Comparison of ENCODE assay signal across 18 cellular contexts in genomic region chr7:126378642-126379041, GRCh38.
DNase-seq lines count a peak whose midpoint lies in the region; ATAC-seq, FAIRE-seq and TF ChIP-seq lines count a peak whose summit lies in the region.
"Had no signal": no experiment of that assay in that cellular context is flagged by ENCODE, and none has a peak within 500 bp of the region (broad histone marks: within the 10 kb centered on the region; RNA-seq: fewer than 3 reads in every experiment).

No MANE protein-coding gene starts in this region.

- no peaks in the 10 kb centered on the region for H3K4me1 ChIP-seq in A549
- H3K4me1 ChIP-seq: neural progenitor cell had no signal

- H3K9me3 Mint-ChIP-seq in activated CD8-positive, alpha-beta T cell treated with anti-CD3 and anti-CD28 coated beads, Interleukin-2, amount 10 ng/mL, durations not matched to agents 7 days and 5 days (ENCODE audit: insufficient read depth): no peaks in the 10 kb centered on the region
- H3K9me3 Mint-ChIP-seq: neural progenitor cell had no signal

- H3K9me3 ChIP-seq in A549: no peaks in the 10 kb centered on the region
- H3K9me3 ChIP-seq: mucosa of descending colon had no signal

- H3K4me3 Mint-ChIP-seq in activated CD8-positive, alpha-beta T cell treated with anti-CD3 and anti-CD28 coated beads, Interleukin-2, amount 10 ng/mL, durations not matched to agents 7 days and 5 days: no peak overlapping the region
- H3K4me3 Mint-ChIP-seq: activated naive CD8-positive, alpha-beta T cell treated with anti-CD3 and anti-CD28 coated beads, Interleukin-2, amount 50 U/mL, for 24 hours; neural progenitor cell had no signal

- FAIRE-seq in A549 (lab: Jason Lieb, UNC): no peak
- FAIRE-seq in GM12891 (lab: Jason Lieb, UNC): no peak

- POLR2A ChIA-PET in A549 (lab: Yijun Ruan, JAX): no interaction called here
- POLR2A ChIA-PET in activated CD8-positive, alpha-beta T cell treated with anti-CD3 and anti-CD28 coated beads, Interleukin-2, amount 10 ng/mL, durations not matched to agents 7 days and 5 days (lab: Charles Lee): no interaction called here

- H3K27ac ChIP-seq in A549: no peak overlapping the region
- H3K27ac ChIP-seq: neural progenitor cell had no signal

- no peak for TF ChIP-seq POLR2A in A549 (IDR thresholded peaks at IDR 0.05; ENCODE audit: low read length)
- TF ChIP-seq POLR2A in GM12891 (IDR thresholded peaks at IDR 0.05; ENCODE audit: low read depth, low read length): no peak

- H3K4me3 ChIP-seq in A549: no peak overlapping the region
- H3K4me3 ChIP-seq: mucosa of descending colon, neural progenitor cell had no signal

- no peaks in the 10 kb centered on the region for H3K36me3 Mint-ChIP-seq in activated CD8-positive, alpha-beta T cell treated with anti-CD3 and anti-CD28 coated beads, Interleukin-2, amount 10 ng/mL, durations not matched to agents 7 days and 5 days (ENCODE audit: low read depth)
- H3K36me3 Mint-ChIP-seq: neural progenitor cell had no signal

- H3K27me3 Mint-ChIP-seq in activated CD8-positive, alpha-beta T cell treated with anti-CD3 and anti-CD28 coated beads, Interleukin-2, amount 10 ng/mL, durations not matched to agents 7 days and 5 days (ENCODE audit: low read depth): no peaks in the 10 kb centered on the region
- H3K27me3 Mint-ChIP-seq: activated naive CD8-positive, alpha-beta T cell treated with anti-CD3 and anti-CD28 coated beads, Interleukin-2, amount 50 U/mL, for 24 hours had no signal

- no peak for ATAC-seq in A549
- ATAC-seq in GM18907 (IDR thresholded peaks at IDR 0.05; ENCODE audit: unreplicated experiment): peak; percentile 61
- peak; percentile 70 for ATAC-seq in GM21529 (IDR thresholded peaks at IDR 0.05; ENCODE audit: unreplicated experiment)
- ATAC-seq in HG03432 (IDR thresholded peaks at IDR 0.05; ENCODE audit: unreplicated experiment): peak; percentile 48
- no peak for ATAC-seq in activated CD8-positive, alpha-beta T cell treated with anti-CD3 and anti-CD28 coated beads, Interleukin-2, amount 10 ng/mL, durations not matched to agents 7 days and 5 days
- ATAC-seq: activated naive CD8-positive, alpha-beta T cell treated with anti-CD3 and anti-CD28 coated beads, Interleukin-2, amount 50 U/mL, for 24 hours; mucosa of descending colon had no signal

- DNase-seq in A549 (ENCODE audit: low read depth in 1 of 2, low spot score in 1 of 2): no peak
- DNase-seq in nucleus accumbens (lab: John Stamatoyannopoulos, UW): no peak
- no peak for DNase-seq in activated CD8-positive, alpha-beta T cell treated with anti-CD3 and anti-CD28 coated beads, Interleukin-2, amount 10 ng/mL, durations not matched to agents 7 days and 5 days
- no peak for DNase-seq in posterior cingulate gyrus
- no peak for DNase-seq in GM12891 (ENCODE audit: insufficient read length, low spot score)
- DNase-seq: 8988T; activated CD4-positive, alpha-beta T cell treated with anti-CD3 and anti-CD28 coated beads for 48 hours; activated naive CD8-positive, alpha-beta T cell treated with anti-CD3 and anti-CD28 coated beads, Interleukin-2, amount 50 U/mL, for 24 hours; C1 segment of cervical spinal cord; cortex of kidney; mucosa of descending colon; NCI-H1105; NCI-H2081 treated with DMSO at 0.1 percent for 48 hours; NCI-H446 treated with DMSO at 0.1 percent for 48 hours had no signal

- CTCF ChIA-PET in A549 (lab: Yijun Ruan, JAX): no interaction called here
- CTCF ChIA-PET in activated CD8-positive, alpha-beta T cell treated with anti-CD3 and anti-CD28 coated beads, Interleukin-2, amount 10 ng/mL, durations not matched to agents 7 days and 5 days (lab: Charles Lee): no interaction called here

- no peak for TF ChIP-seq RAD21 in A549 (conservative IDR thresholded peaks at IDR 0.05 in 1 of 2, IDR thresholded peaks at IDR 0.05 in 1 of 2)

- no peaks in the 10 kb centered on the region for H3K4me1 Mint-ChIP-seq in activated CD8-positive, alpha-beta T cell treated with anti-CD3 and anti-CD28 coated beads, Interleukin-2, amount 10 ng/mL, durations not matched to agents 7 days and 5 days (ENCODE audit: low read depth)
- H3K4me1 Mint-ChIP-seq: activated naive CD8-positive, alpha-beta T cell treated with anti-CD3 and anti-CD28 coated beads, Interleukin-2, amount 50 U/mL, for 24 hours; neural progenitor cell had no signal

- no peak overlapping the region for H3K4me2 ChIP-seq in A549
- H3K4me2 ChIP-seq: neural progenitor cell had no signal

- H3K27ac Mint-ChIP-seq in activated CD8-positive, alpha-beta T cell treated with anti-CD3 and anti-CD28 coated beads, Interleukin-2, amount 10 ng/mL, durations not matched to agents 7 days and 5 days: no peak overlapping the region
- H3K27ac Mint-ChIP-seq: activated naive CD8-positive, alpha-beta T cell treated with anti-CD3 and anti-CD28 coated beads, Interleukin-2, amount 50 U/mL, for 24 hours; neural progenitor cell had no signal

- intact Hi-C loops in posterior cingulate gyrus (cut with DNase I): no loop called here

- no peak for TF ChIP-seq EP300 in A549 (IDR thresholded peaks at IDR 0.05)

- no peak for TF ChIP-seq CTCF in A549 (IDR thresholded peaks at IDR 0.05)

- WGBS in A549 (ENCODE audit: missing lambda C conversion rate): 3% methylated on average over 2 of the region's 2 CpGs

TF ChIP-seq in A549, 52 proteins besides CTCF, POLR2A, EP300 and RAD21:
- TF ChIP-seq RNF2 (IDR thresholded peaks at IDR 0.05; ENCODE audit: borderline replicate concordance, low read depth) (no peak), MAFK (IDR thresholded peaks at IDR 0.05; ENCODE audit: partially characterized antibody) (peak; percentile 32)

TF ChIP-seq in GM12891, 5 proteins besides CTCF, POLR2A, EP300 and RAD21:
- TF ChIP-seq POLR2AphosphoS5 (IDR thresholded peaks at IDR 0.05; ENCODE audit: low read depth, low read length) (no peak), SPI1 (IDR thresholded peaks at IDR 0.05; ENCODE audit: low read depth, low read length) (no peak), TAF1 (IDR thresholded peaks at IDR 0.05; ENCODE audit: low read depth, low read length) (no peak), POU2F2 (IDR thresholded peaks at IDR 0.05; ENCODE audit: low read depth, low read length) (no peak), PAX5 (IDR thresholded peaks at IDR 0.05; ENCODE audit: insufficient read depth, low read length, severe bottlenecking) (no peak)

Comparison
In these comparisons a context has a peak if more than half of its experiments do, and no peak if none do; other contexts are left out.
1. ATAC-seq: peak in GM18907 (single experiment), GM21529 (single experiment) and HG03432 (single experiment); none in A549 (0 of 2) and activated CD8-positive, alpha-beta T cell treated with anti-CD3 and anti-CD28 coated beads, Interleukin-2, amount 10 ng/mL, durations not matched to agents 7 days and 5 days (single experiment).